12 cellular contexts compared by ENCODE assay signal in the genomic region with DNA sequence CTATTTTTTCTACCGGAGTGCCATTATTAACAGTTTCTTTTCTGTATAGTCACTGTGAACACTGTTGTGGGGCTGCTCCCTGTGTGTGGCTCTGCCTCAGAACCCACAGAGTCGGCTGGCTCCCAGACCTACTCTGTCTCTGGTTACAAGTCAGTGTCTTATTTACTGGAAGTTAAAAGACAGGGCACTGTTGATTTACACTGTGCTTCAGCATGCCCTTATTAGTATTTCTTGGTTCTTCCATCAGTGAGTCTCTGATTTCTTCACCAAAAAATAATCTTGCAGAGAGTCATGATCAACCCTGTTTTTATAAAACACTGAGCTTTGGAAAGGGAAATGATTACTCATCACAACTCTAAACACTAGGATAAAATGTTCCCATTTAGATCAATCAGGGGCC.
DNase-seq lines count a peak whose midpoint lies in the region; ATAC-seq, FAIRE-seq and TF ChIP-seq lines count a peak whose summit lies in the region.
"Had no signal": no experiment of that assay in that cellular context is flagged by ENCODE, and none has a peak within 500 bp of the region (broad histone marks: within the 10 kb centered on the region; RNA-seq: fewer than 3 reads in every experiment).

No MANE protein-coding gene starts in this region.

- no peaks in the 10 kb centered on the region; the same call in 1 of the 2 replicates for H3K36me3 ChIP-seq in MG63

- no peaks in the 10 kb centered on the region for H3K27me3 ChIP-seq in MG63

- DNase-seq in AG09319 (ENCODE audit: extremely low read depth, low read depth) (peak; percentile 69), MG63 (peak; percentile 17), epidermal melanocyte (ENCODE audit: insufficient read length, low spot score) (peak; percentile 17), non-pigmented ciliary epithelial cell (ENCODE audit: low read depth) (peak; percentile 46), GM12892 (ENCODE audit: insufficient read length) (no peak)
- DNase-seq in activated CD4-positive, alpha-beta T cell treated with anti-CD3 and anti-CD28 coated beads for 1 hour = no peak
- DNase-seq: anterior cingulate cortex, NCI-H748 treated with DMSO at 0.1 percent for 48 hours had no signal

- no peak overlapping the region for H3K4me3 ChIP-seq in MG63
- H3K4me3 ChIP-seq: smooth muscle cell had no signal

- no peak for FAIRE-seq in GM12892 (lab: Jason Lieb, UNC)
- FAIRE-seq: TTC549 had no signal

- ATAC-seq in HG03439 (IDR thresholded peaks at IDR 0.05; ENCODE audit: unreplicated experiment) (no peak), GM18511 (IDR thresholded peaks at IDR 0.05; ENCODE audit: unreplicated experiment) (no peak)

- TF ChIP-seq POLR2A in GM12892 (IDR thresholded peaks at IDR 0.05; ENCODE audit: low read depth, low read length) = no peak

- no peaks in the 10 kb centered on the region; the same call in none of the 2 replicates for H3K9me3 ChIP-seq in MG63

- no peak for TF ChIP-seq CTCF in AG09319 (IDR thresholded peaks at IDR 0.05; ENCODE audit: low read depth, low read length)

Comparison
In these comparisons a context has a peak if more than half of its experiments do, and no peak if none do; other contexts are left out.
1. DNase-seq: peak in AG09319 (single experiment), MG63 (single experiment), epidermal melanocyte (single experiment) and non-pigmented ciliary epithelial cell (single experiment); none in GM12892 (single experiment) and activated CD4-positive, alpha-beta T cell treated with anti-CD3 and anti-CD28 coated beads for 1 hour (single experiment).